Comparison of ENCODE assay signal across 8 cellular contexts in genomic region chr11:1693327-1694063, GRCh38. TPM values are rescaled to one million over a fixed set of nuclear protein-coding genes. Genes with fewer than 3 reads are reported as not detected.
DNase-seq lines count a peak whose midpoint lies in the region; TF ChIP-seq lines count a peak whose summit lies in the region.

No MANE protein-coding gene starts in this region.

- CTCF ChIA-PET in activated CD4-positive, alpha-beta T cell treated with anti-CD3 and anti-CD28 coated beads, Interleukin-2, amount 10 ng/mL, durations not matched to agents 7 days and 5 days (lab: Charles Lee), result interaction anchor here (0.6 to 5.6 kb wide), 54 partner anchors 11 to 501 kb away, joined by 3 to 139 read pairs (median 4); partner anchors contain the start of genes H19 and SYT8

- no peak overlapping the region for H3K27ac Mint-ChIP-seq in activated CD4-positive, alpha-beta T cell treated with anti-CD3 and anti-CD28 coated beads, Interleukin-2, amount 10 ng/mL, durations not matched to agents 7 days and 5 days

- peak overlapping the region; percentile 4 for H3K4me3 Mint-ChIP-seq in activated CD4-positive, alpha-beta T cell treated with anti-CD3 and anti-CD28 coated beads, Interleukin-2, amount 10 ng/mL, durations not matched to agents 7 days and 5 days

- peaks cover 3% of the 10 kb centered on the region for H3K9me3 Mint-ChIP-seq in activated CD4-positive, alpha-beta T cell treated with anti-CD3 and anti-CD28 coated beads, Interleukin-2, amount 10 ng/mL, durations not matched to agents 7 days and 5 days

- peak; percentile 92 for DNase-seq in 8988T
- peak; percentile 81 for DNase-seq in GM19238 (ENCODE audit: insufficient read length, low spot score)
- DNase-seq in NCI-H2171 (lab: John Stamatoyannopoulos, UW), result peak; percentile 24
- peak; percentile 63 for DNase-seq in activated CD4-positive, alpha-beta T cell treated with anti-CD3 and anti-CD28 coated beads, Interleukin-2, amount 10 ng/mL, durations not matched to agents 7 days and 5 days
- peak; percentile 79 for DNase-seq in coronary artery (ENCODE audit: low spot score)
- DNase-seq in stimulated activated CD4-positive, alpha-beta T cell treated with anti-CD3 and anti-CD28 coated beads, Interleukin-15, amount 100 ng/mL, for 48 hours (ENCODE audit: low read depth in 2 of 2), result peak; percentile 41 to 43
- no peak for DNase-seq in SIG-M5 (lab: John Stamatoyannopoulos, UW)

- peak; percentile 86 for TF ChIP-seq CTCF in coronary artery (IDR thresholded peaks at IDR 0.05)

- H3K4me1 Mint-ChIP-seq in activated CD4-positive, alpha-beta T cell treated with anti-CD3 and anti-CD28 coated beads, Interleukin-2, amount 10 ng/mL, durations not matched to agents 7 days and 5 days, result peaks cover 4% of the 10 kb centered on the region

- H3K27me3 ChIP-seq in layer of hippocampus (ENCODE audit: control insufficient read depth, insufficient read depth, low read length), result peaks cover 2% of the 10 kb centered on the region

- POLR2A ChIA-PET in activated CD4-positive, alpha-beta T cell treated with anti-CD3 and anti-CD28 coated beads, Interleukin-2, amount 10 ng/mL, durations not matched to agents 7 days and 5 days (lab: Charles Lee), result no interaction called here

- H3K4me3 ChIP-seq in coronary artery, result peak overlapping the region; percentile 62

- H3K36me3 Mint-ChIP-seq in activated CD4-positive, alpha-beta T cell treated with anti-CD3 and anti-CD28 coated beads, Interleukin-2, amount 10 ng/mL, durations not matched to agents 7 days and 5 days (ENCODE audit: low read depth), result no peaks in the 10 kb centered on the region

- H3K27ac ChIP-seq in coronary artery, result peak overlapping the region in 1 of 2 donors; percentile 61
- peak overlapping the region; percentile 65 for H3K27ac ChIP-seq in layer of hippocampus (ENCODE audit: low read depth, low read length)

- H3K27me3 Mint-ChIP-seq in activated CD4-positive, alpha-beta T cell treated with anti-CD3 and anti-CD28 coated beads, Interleukin-2, amount 10 ng/mL, durations not matched to agents 7 days and 5 days, result peaks cover 19% of the 10 kb centered on the region

RNA-seq across cellular contexts. Expression of gene KRTAP5-6, which starts 3.5 kb away (rescaled TPM):
- not detected for total RNA-seq in activated CD4-positive, alpha-beta T cell treated with anti-CD3 and anti-CD28 coated beads, Interleukin-2, amount 10 ng/mL, durations not matched to agents 7 days and 5 days

RNA-seq across cellular contexts. Expression of gene IFITM10, which starts 56.9 kb away (rescaled TPM):
- total RNA-seq in activated CD4-positive, alpha-beta T cell treated with anti-CD3 and anti-CD28 coated beads, Interleukin-2, amount 10 ng/mL, durations not matched to agents 7 days and 5 days, result 1 to 10 TPM in 1 of 2 experiments, under 1 TPM in 1; 0.96 to 1.3 TPM
